ENCODE assay signal across 9 cellular contexts in genomic region chr2:36147670-36148390, GRCh38.
DNase-seq lines count a peak whose midpoint lies in the region; ATAC-seq, FAIRE-seq and TF ChIP-seq lines count a peak whose summit lies in the region.
"Had no signal": no experiment of that assay in that cellular context is flagged by ENCODE, and none has a peak within 500 bp of the region (broad histone marks: within the 10 kb centered on the region; RNA-seq: fewer than 3 reads in every experiment).

No MANE protein-coding gene starts in this region.

- TF ChIP-seq CTCF in GM10266 (IDR thresholded peaks at IDR 0.05; ENCODE audit: control insufficient read depth, insufficient read depth, low read depth, missing control alignments) = no peak
- no peak for TF ChIP-seq CTCF in D721Med (IDR thresholded peaks at IDR 0.05; ENCODE audit: insufficient read depth, missing control alignments)
- TF ChIP-seq CTCF in kidney (IDR thresholded peaks at IDR 0.05; ENCODE audit: borderline replicate concordance, extremely low read depth, insufficient read depth) = no peak
- TF ChIP-seq CTCF in endodermal cell (conservative IDR thresholded peaks at IDR 0.05) = no peak

- no peak overlapping the region for H3K4me3 Mint-ChIP-seq in endodermal cell

- H3K4me1 Mint-ChIP-seq in endodermal cell = no peaks in the 10 kb centered on the region

- no peak overlapping the region for H3K4me3 ChIP-seq in kidney (ENCODE audit: low read length in 2 of 2)
- H3K4me3 ChIP-seq in endodermal cell (ENCODE audit: low read length) = no peak overlapping the region
- H3K4me3 ChIP-seq: dorsolateral prefrontal cortex had no signal

- no peaks in the 10 kb centered on the region for H3K36me3 ChIP-seq in kidney (ENCODE audit: control insufficient read depth in 1 of 2, insufficient read depth in 2 of 2, low read length in 2 of 2)
- H3K36me3 ChIP-seq in endodermal cell (ENCODE audit: control insufficient read depth, insufficient read depth, low read length) = no peaks in the 10 kb centered on the region

- no peaks in the 10 kb centered on the region for H3K4me1 ChIP-seq in kidney (ENCODE audit: control insufficient read depth in 1 of 2, insufficient read depth in 1 of 2, low read depth in 1 of 2, low read length in 2 of 2)
- no peaks in the 10 kb centered on the region for H3K4me1 ChIP-seq in endodermal cell (ENCODE audit: control insufficient read depth, insufficient read depth, low read length)

- H3K9me3 ChIP-seq in kidney (ENCODE audit: control insufficient read depth in 1 of 2, low read length in 2 of 2) (no peaks in the 10 kb centered on the region), endodermal cell (ENCODE audit: control insufficient read depth, low read length) (no peaks in the 10 kb centered on the region)

- peak; percentile 21 for DNase-seq in GM10266 (ENCODE audit: extremely low spot score)
- no peak for DNase-seq in D721Med (ENCODE audit: insufficient read length, low spot score)
- DNase-seq in kidney = no peak
- DNase-seq in endodermal cell = no peak
- DNase-seq in erythroblast (lab: John Stamatoyannopoulos, UW) = no peak
- DNase-seq: dorsolateral prefrontal cortex had no signal

- intact Hi-C loops in kidney (cut with DNase I) = no loop called here

- no peaks in the 10 kb centered on the region for H3K27me3 Mint-ChIP-seq in endodermal cell (ENCODE audit: insufficient read depth)

- H3K36me3 Mint-ChIP-seq in endodermal cell (ENCODE audit: low read depth) = no peaks in the 10 kb centered on the region

- ATAC-seq in GM19043 (IDR thresholded peaks at IDR 0.05; ENCODE audit: low read depth, unreplicated experiment) (peak; percentile 88), HG02759 (IDR thresholded peaks at IDR 0.05; ENCODE audit: unreplicated experiment) (peak; percentile 92), HG03521 (IDR thresholded peaks at IDR 0.05; ENCODE audit: unreplicated experiment) (peak; percentile 78)

- FAIRE-seq in D721Med (lab: Jason Lieb, UNC) (no peak), kidney (lab: Jason Lieb, UNC) (no peak)

- no peak overlapping the region for H3K27ac Mint-ChIP-seq in endodermal cell

- no peaks in the 10 kb centered on the region for H3K9me3 Mint-ChIP-seq in endodermal cell

- H3K9ac ChIP-seq in kidney (ENCODE audit: low read length in 2 of 2) = no peak overlapping the region
- H3K9ac ChIP-seq in endodermal cell (ENCODE audit: extremely low read depth, low read length, poor library complexity, severe bottlenecking) = no peak overlapping the region

- H3K27ac ChIP-seq in kidney (ENCODE audit: low read depth in 2 of 2, low read length in 2 of 2) (no peak overlapping the region), endodermal cell (ENCODE audit: low read depth, low read length) (no peak overlapping the region)
- H3K27ac ChIP-seq: dorsolateral prefrontal cortex had no signal

- TF ChIP-seq POLR2A in erythroblast (IDR thresholded peaks at IDR 0.05; ENCODE audit: low read length) = no peak

- 86 to 97% methylated on average over 1 to 4 of the region's 4 CpGs for WGBS in endodermal cell (ENCODE audit: insufficient coverage in 1 of 2, insufficient read length in 1 of 2), 2 experiments

- no peaks in the 10 kb centered on the region for H3K27me3 ChIP-seq in endodermal cell (ENCODE audit: control insufficient read depth, insufficient read depth, low read length, poor library complexity, severe bottlenecking)
